ENCODE assay signal across 1 cellular context in the genomic region with DNA sequence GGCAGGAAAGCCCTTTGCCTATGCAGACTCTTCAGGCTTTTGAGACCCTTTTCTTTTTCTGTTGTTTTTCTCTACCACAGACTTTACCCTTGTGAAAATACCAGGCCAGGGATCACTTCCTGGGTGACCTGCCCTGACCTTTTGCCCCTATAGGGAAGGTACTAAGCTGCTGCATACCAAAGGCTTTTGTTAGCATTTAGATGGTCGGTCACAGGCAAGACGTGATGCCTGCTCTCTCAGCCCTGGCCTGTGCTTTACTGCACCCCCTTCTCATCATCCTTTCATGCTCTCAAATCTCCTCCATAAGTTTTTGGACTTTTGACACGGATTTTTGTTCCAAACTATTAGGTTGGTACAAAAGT.
TF ChIP-seq lines count a peak whose summit lies in the region.

No MANE protein-coding gene starts in this region.

TF ChIP-seq in HCT116, 20 proteins besides CTCF, POLR2A, EP300 and RAD21 (continued from another document):
- TF ChIP-seq ZNF274 (IDR thresholded peaks at IDR 0.05; ENCODE audit: low read depth, low read length) = no peak
- TF ChIP-seq SP1 (IDR thresholded peaks at IDR 0.05; ENCODE audit: low read depth) = no peak
- no peak for TF ChIP-seq POLR2AphosphoS5 (IDR thresholded peaks at IDR 0.05; ENCODE audit: low read depth, low read length)
- no peak for TF ChIP-seq SIN3A (IDR thresholded peaks at IDR 0.05; ENCODE audit: low read depth)
- TF ChIP-seq, protein P1, sequence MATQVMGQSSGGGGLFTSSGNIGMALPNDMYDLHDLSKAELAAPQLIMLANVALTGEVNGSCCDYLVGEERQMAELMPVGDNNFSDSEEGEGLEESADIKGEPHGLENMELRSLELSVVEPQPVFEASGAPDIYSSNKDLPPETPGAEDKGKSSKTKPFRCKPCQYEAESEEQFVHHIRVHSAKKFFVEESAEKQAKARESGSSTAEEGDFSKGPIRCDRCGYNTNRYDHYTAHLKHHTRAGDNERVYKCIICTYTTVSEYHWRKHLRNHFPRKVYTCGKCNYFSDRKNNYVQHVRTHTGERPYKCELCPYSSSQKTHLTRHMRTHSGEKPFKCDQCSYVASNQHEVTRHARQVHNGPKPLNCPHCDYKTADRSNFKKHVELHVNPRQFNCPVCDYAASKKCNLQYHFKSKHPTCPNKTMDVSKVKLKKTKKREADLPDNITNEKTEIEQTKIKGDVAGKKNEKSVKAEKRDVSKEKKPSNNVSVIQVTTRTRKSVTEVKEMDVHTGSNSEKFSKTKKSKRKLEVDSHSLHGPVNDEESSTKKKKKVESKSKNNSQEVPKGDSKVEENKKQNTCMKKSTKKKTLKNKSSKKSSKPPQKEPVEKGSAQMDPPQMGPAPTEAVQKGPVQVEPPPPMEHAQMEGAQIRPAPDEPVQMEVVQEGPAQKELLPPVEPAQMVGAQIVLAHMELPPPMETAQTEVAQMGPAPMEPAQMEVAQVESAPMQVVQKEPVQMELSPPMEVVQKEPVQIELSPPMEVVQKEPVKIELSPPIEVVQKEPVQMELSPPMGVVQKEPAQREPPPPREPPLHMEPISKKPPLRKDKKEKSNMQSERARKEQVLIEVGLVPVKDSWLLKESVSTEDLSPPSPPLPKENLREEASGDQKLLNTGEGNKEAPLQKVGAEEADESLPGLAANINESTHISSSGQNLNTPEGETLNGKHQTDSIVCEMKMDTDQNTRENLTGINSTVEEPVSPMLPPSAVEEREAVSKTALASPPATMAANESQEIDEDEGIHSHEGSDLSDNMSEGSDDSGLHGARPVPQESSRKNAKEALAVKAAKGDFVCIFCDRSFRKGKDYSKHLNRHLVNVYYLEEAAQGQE (IDR thresholded peaks at IDR 0.05; ENCODE audit: low read depth) = no peak
- no peak for TF ChIP-seq EZH2phosphoT487 (IDR thresholded peaks at IDR 0.05; ENCODE audit: borderline replicate concordance)
- no peak for TF ChIP-seq SRF (IDR thresholded peaks at IDR 0.05; ENCODE audit: low read depth)
